Comparison of ENCODE assay signal across 8 cellular contexts in genomic region chr5:140114341-140115185, GRCh38. TPM values are rescaled to one million over a fixed set of nuclear protein-coding genes. Genes with fewer than 3 reads are reported as not detected.
DNase-seq lines count a peak whose midpoint lies in the region; ATAC-seq and TF ChIP-seq lines count a peak whose summit lies in the region.

No MANE protein-coding gene starts in this region.

- WGBS in lung, 2 donors = 1 to 2% methylated on average over 64 to 65 of the region's 65 CpGs

- H3K4me1 ChIP-seq in lung (ENCODE audit: control insufficient read depth in 2 of 2, insufficient read depth in 2 of 2, low read length in 2 of 2) = peaks cover 14 to 19% of the 10 kb centered on the region in 2 donors

- peaks cover 14% of the 10 kb centered on the region for H3K36me3 Mint-ChIP-seq in activated CD4-positive, alpha-beta T cell treated with anti-CD3 and anti-CD28 coated beads, Interleukin-2, amount 10 ng/mL, durations not matched to agents 24 days and 14 days (ENCODE audit: low read depth)
- peaks cover 0 to 7% of the 10 kb centered on the region in 2 donors for H3K36me3 Mint-ChIP-seq in stimulated activated naive B cell treated with anti-CD40 and anti-IgM and Interleukin-4, amounts not matched to agents 10 μg/mL and 1 μg/mL and 100 μg/mL, for 72 hours

- peak overlapping the region; percentile 92 for H3K4me3 Mint-ChIP-seq in activated CD4-positive, alpha-beta T cell treated with anti-CD3 and anti-CD28 coated beads, Interleukin-2, amount 10 ng/mL, durations not matched to agents 24 days and 14 days
- H3K4me3 Mint-ChIP-seq in stimulated activated naive B cell treated with anti-CD40 and anti-IgM and Interleukin-4, amounts not matched to agents 10 μg/mL and 1 μg/mL and 100 μg/mL, for 72 hours = peak overlapping the region; percentile 87 to 97

- H3K27me3 ChIP-seq in lung (ENCODE audit: control insufficient read depth, insufficient read depth) = no peaks in the 10 kb centered on the region

- H3K27ac ChIP-seq in lung (ENCODE audit: low read depth in 1 of 2, low read length in 1 of 2) = peak overlapping the region; percentile 73 to 99

- ATAC-seq in HG02571 (IDR thresholded peaks at IDR 0.05; ENCODE audit: unreplicated experiment) (peak; percentile 37), lung (ENCODE audit: insufficient read depth, low FRiP score) (peak; percentile 63)
- peak; percentile 57 to 58 for ATAC-seq in stimulated activated naive B cell treated with anti-CD40 and anti-IgM and Interleukin-4, amounts not matched to agents 10 μg/mL and 1 μg/mL and 100 μg/mL, for 72 hours (replicated peaks)

- H3K9me3 ChIP-seq in lung (ENCODE audit: control insufficient read depth in 2 of 2, insufficient read depth in 1 of 2, low read length in 1 of 2) = no peaks in the 10 kb centered on the region

- peak overlapping the region; percentile 96 for H3K27ac Mint-ChIP-seq in activated CD4-positive, alpha-beta T cell treated with anti-CD3 and anti-CD28 coated beads, Interleukin-2, amount 10 ng/mL, durations not matched to agents 24 days and 14 days
- H3K27ac Mint-ChIP-seq in stimulated activated naive B cell treated with anti-CD40 and anti-IgM and Interleukin-4, amounts not matched to agents 10 μg/mL and 1 μg/mL and 100 μg/mL, for 72 hours = peak overlapping the region; percentile 96

- H3K4me1 Mint-ChIP-seq in activated CD4-positive, alpha-beta T cell treated with anti-CD3 and anti-CD28 coated beads, Interleukin-2, amount 10 ng/mL, durations not matched to agents 24 days and 14 days = peaks cover 51% of the 10 kb centered on the region
- peaks cover 27 to 42% of the 10 kb centered on the region in 2 donors for H3K4me1 Mint-ChIP-seq in stimulated activated naive B cell treated with anti-CD40 and anti-IgM and Interleukin-4, amounts not matched to agents 10 μg/mL and 1 μg/mL and 100 μg/mL, for 72 hours

- peak; percentile 8 for DNase-seq in NCI-H1436 (lab: John Stamatoyannopoulos, UW)
- DNase-seq in NCI-H1436 treated with DMSO at 0.1 percent for 48 hours (lab: John Stamatoyannopoulos, UW) = no peak
- DNase-seq in NCI-H1092 (lab: John Stamatoyannopoulos, UW) = peak; percentile 11
- peak; percentile 84 for DNase-seq in activated CD4-positive, alpha-beta T cell treated with anti-CD3 and anti-CD28 coated beads, Interleukin-2, amount 10 ng/mL, durations not matched to agents 24 days and 14 days
- peak; percentile 75 for DNase-seq in ecto neural progenitor cell (ENCODE audit: low spot score)
- peak; percentile 72 for DNase-seq in lung (ENCODE audit: low spot score)
- DNase-seq in stimulated activated naive B cell treated with anti-CD40 and anti-IgM and Interleukin-4, amounts not matched to agents 10 μg/mL and 1 μg/mL and 100 μg/mL, for 72 hours = peak; percentile 42

- peaks cover 29% of the 10 kb centered on the region for H3K27me3 Mint-ChIP-seq in activated CD4-positive, alpha-beta T cell treated with anti-CD3 and anti-CD28 coated beads, Interleukin-2, amount 10 ng/mL, durations not matched to agents 24 days and 14 days
- H3K27me3 Mint-ChIP-seq in stimulated activated naive B cell treated with anti-CD40 and anti-IgM and Interleukin-4, amounts not matched to agents 10 μg/mL and 1 μg/mL and 100 μg/mL, for 72 hours = peaks cover 0 to 4% of the 10 kb centered on the region in 2 donors

- no peak for TF ChIP-seq CTCF in lung (IDR thresholded peaks at IDR 0.05; ENCODE audit: control extremely low read depth, extremely low read depth)

- H3K4me3 ChIP-seq in lung = peak overlapping the region; percentile 87

- no peaks in the 10 kb centered on the region for H3K9me3 Mint-ChIP-seq in activated CD4-positive, alpha-beta T cell treated with anti-CD3 and anti-CD28 coated beads, Interleukin-2, amount 10 ng/mL, durations not matched to agents 24 days and 14 days
- no peaks in the 10 kb centered on the region for H3K9me3 Mint-ChIP-seq in stimulated activated naive B cell treated with anti-CD40 and anti-IgM and Interleukin-4, amounts not matched to agents 10 μg/mL and 1 μg/mL and 100 μg/mL, for 72 hours

- no peaks in the 10 kb centered on the region for H3K36me3 ChIP-seq in lung (ENCODE audit: control insufficient read depth in 2 of 2, insufficient read depth in 2 of 2, low read length in 2 of 2)

- intact Hi-C loops in activated CD4-positive, alpha-beta T cell treated with anti-CD3 and anti-CD28 coated beads, Interleukin-2, amount 10 ng/mL, durations not matched to agents 24 days and 14 days (cut with micrococcal nuclease) = loop anchor here (2.0 to 10.0 kb wide), 5 partner anchors 16 to 590 kb away; partner anchors contain the start of genes SRA1 and ZMAT2

RNA-seq across cellular contexts. Expression of gene PURA, which starts 0.7 kb away (rescaled TPM):
- 11.1 and 12.0 TPM in 2 replicates for total RNA-seq in activated CD4-positive, alpha-beta T cell treated with anti-CD3 and anti-CD28 coated beads, Interleukin-2, amount 10 ng/mL, durations not matched to agents 24 days and 14 days
- 10 to 100 TPM; 18.6 to 22.1 TPM for total RNA-seq in lung
- polyA plus RNA-seq in lung = 1 to 10 TPM; 3.5 to 4.5 TPM

RNA-seq across cellular contexts. Expression of gene IGIP, which starts 11.2 kb away (rescaled TPM):
- total RNA-seq in activated CD4-positive, alpha-beta T cell treated with anti-CD3 and anti-CD28 coated beads, Interleukin-2, amount 10 ng/mL, durations not matched to agents 24 days and 14 days = 2.8 TPM in 2 replicates
- total RNA-seq in lung = 10 to 100 TPM in 1 of 2 donors, 1 to 10 TPM in 1; 9.6 to 11.1 TPM
- polyA plus RNA-seq in lung = 1 to 10 TPM; 2.8 to 5.4 TPM
